ENCODE assay signal across 22 cellular contexts in genomic region chr20:39810269-39810668, GRCh38.
DNase-seq lines count a peak whose midpoint lies in the region; ATAC-seq, FAIRE-seq and TF ChIP-seq lines count a peak whose summit lies in the region.
"Had no signal": no experiment of that assay in that cellular context is flagged by ENCODE, and none has a peak within 500 bp of the region (broad histone marks: within the 10 kb centered on the region; RNA-seq: fewer than 3 reads in every experiment).

No MANE protein-coding gene starts in this region.

- no peak overlapping the region for H3K23ac ChIP-seq in neuronal stem cell (ENCODE audit: low read depth, low read length, poor library complexity)

- no peaks in the 10 kb centered on the region; the same call in 2 of the 3 replicates for H3K9me3 ChIP-seq in GM12878 (replicated peaks; ENCODE audit: control insufficient read depth, insufficient read depth, low read length)
- no peaks in the 10 kb centered on the region for H3K9me3 ChIP-seq in neuronal stem cell (replicated peaks in 1 of 2; ENCODE audit: control insufficient read depth in 2 of 2, insufficient read depth in 1 of 2, low read depth in 1 of 2, low read length in 2 of 2)
- H3K9me3 ChIP-seq: A549 had no signal

- DNase-seq in NCI-H748 (lab: John Stamatoyannopoulos, UW; ENCODE audit: unreplicated experiment): peak; percentile 9
- DNase-seq in NCI-H748 treated with DMSO at 0.1 percent for 48 hours (lab: John Stamatoyannopoulos, UW): no peak
- no peak for DNase-seq in GM12878 (ENCODE audit: low read depth, low spot score)
- no peak for DNase-seq in neuronal stem cell (ENCODE audit: low spot score)
- no peak for DNase-seq in NCI-H1436 treated with DMSO at 0.1 percent for 48 hours (lab: John Stamatoyannopoulos, UW)
- DNase-seq in NK-92 (lab: John Stamatoyannopoulos, UW; ENCODE audit: unreplicated experiment): no peak
- DNase-seq: AML-193; CD4-positive, alpha-beta T cell; DMS153; DMS79 treated with DMSO at 0.1 percent for 48 hours; GOT3; H7; HFFc6; IMR-90 had no signal

- no peak overlapping the region for H3K4me2 ChIP-seq in GM12878 (ENCODE audit: control insufficient read depth, insufficient read depth)
- H3K4me2 ChIP-seq in neuronal stem cell (ENCODE audit: insufficient read depth, low read length, poor library complexity, severe bottlenecking): no peak overlapping the region
- H3K4me2 ChIP-seq: A549 had no signal

- no peak overlapping the region for H4K8ac ChIP-seq in neuronal stem cell (ENCODE audit: low read depth, low read length)

- H3K4me1 ChIP-seq in GM12878 (ENCODE audit: control insufficient read depth, insufficient read depth, low read length) (no peaks in the 10 kb centered on the region), neuronal stem cell (ENCODE audit: control insufficient read depth in 2 of 2, insufficient read depth in 1 of 2, low read depth in 1 of 2, low read length in 2 of 2) (peaks cover 0 to 2% of the 10 kb centered on the region in 2 donors)
- H3K4me1 ChIP-seq: A549 had no signal

- H2BK12ac ChIP-seq in neuronal stem cell (ENCODE audit: low read length): no peak overlapping the region

- RAD21 ChIA-PET in GM12878 (lab: Charles Lee; ENCODE audit: unreplicated experiment): interaction anchor here (0.6 to 1.9 kb wide), 8 partner anchors 10 to 76 kb away, joined by 3 to 7 read pairs (median 3); no protein-coding TSS in a partner anchor

- H2BK5ac ChIP-seq in neuronal stem cell (ENCODE audit: low read length): no peak overlapping the region

- no peaks in the 10 kb centered on the region for H3K79me2 ChIP-seq in GM12878 (ENCODE audit: control insufficient read depth, insufficient read depth, low read length)

- no peak overlapping the region for H3K9ac ChIP-seq in GM12878 (ENCODE audit: control insufficient read depth, insufficient read depth, low read length)
- H3K9ac ChIP-seq in neuronal stem cell (ENCODE audit: low read depth, low read length, poor library complexity): no peak overlapping the region

- SMC1A ChIA-PET in GM12878 (lab: Charles Lee; ENCODE audit: uncharacterized antibody, unreplicated experiment): interaction anchor here (0.7 to 2.0 kb wide), 9 partner anchors 12 to 61 kb away, joined by 3 to 10 read pairs (median 3); no protein-coding TSS in a partner anchor

- no peaks in the 10 kb centered on the region for H4K20me1 ChIP-seq in GM12878 (ENCODE audit: control insufficient read depth, insufficient read depth)

- no peak for FAIRE-seq in GM12878 (lab: Jason Lieb, UNC)
- FAIRE-seq: A549, GM12892, GM18507 had no signal

- TF ChIP-seq RAD21 in GM12878 (IDR thresholded peaks at IDR 0.05; ENCODE audit: insufficient read depth, low read depth, low read length): no peak

- H2AFZ ChIP-seq in GM12878 (ENCODE audit: control insufficient read depth, low read depth, low read length): no peak overlapping the region
- no peak overlapping the region for H2AFZ ChIP-seq in neuronal stem cell (ENCODE audit: low read length)

- ATAC-seq in GM12878 (no peak), GM18909 (IDR thresholded peaks at IDR 0.05; ENCODE audit: poor library complexity, unreplicated experiment) (no peak)
- ATAC-seq: A549, HCT116 had no signal

- H3K27ac ChIP-seq in GM12878 (ENCODE audit: control insufficient read depth, insufficient read depth) (no peak overlapping the region), neuronal stem cell (replicated peaks; ENCODE audit: low read length) (no peak overlapping the region)
- H3K27ac ChIP-seq: 22Rv1, A549, C4-2B, HL-60 had no signal

- no peaks in the 10 kb centered on the region for H3K79me1 ChIP-seq in neuronal stem cell (ENCODE audit: low read depth, low read length)

- no peak overlapping the region for H4K91ac ChIP-seq in neuronal stem cell (ENCODE audit: low read depth, low read length, poor library complexity)

- H3K18ac ChIP-seq in neuronal stem cell (ENCODE audit: low read length): peak overlapping the region; percentile 20

- POLR2A ChIA-PET in GM12878 (lab: Charles Lee): no interaction called here

- no peak overlapping the region for H2BK120ac ChIP-seq in neuronal stem cell (ENCODE audit: low read depth, low read length)

- no peak for TF ChIP-seq POLR2A in GM12878 (IDR thresholded peaks at IDR 0.05; ENCODE audit: low read depth, low read length)

- no TSS peak for BruUV-seq in GM12878 (replicated peaks; lab: Mats Ljungman, UMichigan)

- intact Hi-C loops in GM12878 (cut with micrococcal nuclease; ENCODE audit: unreplicated experiment): no loop called here

- H2AK5ac ChIP-seq in neuronal stem cell (ENCODE audit: low read depth, low read length): no peak overlapping the region

- H2BK15ac ChIP-seq in neuronal stem cell (ENCODE audit: low read length): no peak overlapping the region

- H3K27me3 ChIP-seq in GM12878 (replicated peaks in 1 of 2; ENCODE audit: control insufficient read depth in 2 of 2, insufficient read depth in 2 of 2, low read length in 1 of 2): no peaks in the 10 kb centered on the region
- H3K27me3 ChIP-seq in neuronal stem cell (ENCODE audit: control insufficient read depth in 3 of 3, insufficient read depth in 3 of 3, low read depth in 1 of 3, low read length in 3 of 3): no peaks in the 10 kb centered on the region

- no peak overlapping the region for H3K14ac ChIP-seq in neuronal stem cell (ENCODE audit: low read length)

- in situ Hi-C loops in GM12878 (cut with MboI): no loop called here

- CTCF ChIA-PET in GM12878 (lab: Yijun Ruan, JAX): interaction anchor here (0.8 to 2.6 kb wide), 6 partner anchors 13 to 63 kb away, joined by 3 to 9 read pairs (median 4); no protein-coding TSS in a partner anchor

- no peaks in the 10 kb centered on the region for H3K36me3 ChIP-seq in GM12878 (ENCODE audit: control insufficient read depth in 2 of 2, insufficient read depth in 2 of 2, low read length in 1 of 2)
- H3K36me3 ChIP-seq in neuronal stem cell (replicated peaks in 1 of 2; ENCODE audit: control insufficient read depth in 2 of 2, insufficient read depth in 2 of 2, low read length in 2 of 2): no peaks in the 10 kb centered on the region

- no peak for TF ChIP-seq EP300 in GM12878 (IDR thresholded peaks at IDR 0.05; ENCODE audit: borderline replicate concordance in 1 of 2, control insufficient read depth in 1 of 2, low read depth in 2 of 2, low read length in 2 of 2)

- no peak overlapping the region for H3K4ac ChIP-seq in neuronal stem cell (ENCODE audit: low read length)

- 0% methylated on average over 2 of the region's 2 CpGs for WGBS in GM12878 (ENCODE audit: insufficient coverage, insufficient replicate concordance, low lambda C conversion rate, missing lambda C conversion rate)
- WGBS in neuronal stem cell (ENCODE audit: extremely low coverage in 2 of 2, insufficient read length in 2 of 2, insufficient replicate concordance in 1 of 2), 2 donors: no CpG with 5 or more reads among the region's 2 CpGs

- H3K4me3 ChIP-seq in GM12878: no peak overlapping the region
- no peak overlapping the region for H3K4me3 ChIP-seq in neuronal stem cell (ENCODE audit: low read length in 2 of 2)
- H3K4me3 ChIP-seq: A549 had no signal

- TF ChIP-seq CTCF in GM12878 (IDR thresholded peaks at IDR 0.05 in 2 of 3, conservative IDR thresholded peaks at IDR 0.05 in 1 of 3; ENCODE audit: control insufficient read depth in 2 of 3, extremely low read depth in 1 of 3, insufficient read depth in 1 of 3, low read depth in 3 of 3, low read length in 3 of 3): no peak

TF ChIP-seq in GM12878, 131 proteins besides CTCF, POLR2A, EP300 and RAD21 (continues in another document):
- TF ChIP-seq CBX3 (IDR thresholded peaks at IDR 0.05; ENCODE audit: borderline replicate concordance, low read depth) (no peak), IKZF2 (IDR thresholded peaks at IDR 0.05) (peak; percentile 30 to 47; a peak in 1 of 4 replicates), CBX5 (IDR thresholded peaks at IDR 0.05; ENCODE audit: low read depth) (no peak), MTA2 (IDR thresholded peaks at IDR 0.05; ENCODE audit: low read depth) (peak; percentile 75), IKZF1 (conservative IDR thresholded peaks at IDR 0.05) (peak; percentile 36; the same call in 1 of the 2 replicates), TCF12 (IDR thresholded peaks at IDR 0.05; ENCODE audit: low read depth, low read length) (no peak), IRF4 (IDR thresholded peaks at IDR 0.05; ENCODE audit: low read depth, low read length) (no peak), SP1 (IDR thresholded peaks at IDR 0.05; ENCODE audit: low read depth, low read length) (no peak), BCL3 (IDR thresholded peaks at IDR 0.05; ENCODE audit: borderline replicate concordance, insufficient read depth, low read depth, low read length, poor library complexity, severe bottlenecking) (no peak), KLF5 (IDR thresholded peaks at IDR 0.05; ENCODE audit: partially characterized antibody) (no peak), DPF2 (IDR thresholded peaks at IDR 0.05) (no peak)
